Comparison of ENCODE assay signal across 17 cellular contexts in the genomic region with DNA sequence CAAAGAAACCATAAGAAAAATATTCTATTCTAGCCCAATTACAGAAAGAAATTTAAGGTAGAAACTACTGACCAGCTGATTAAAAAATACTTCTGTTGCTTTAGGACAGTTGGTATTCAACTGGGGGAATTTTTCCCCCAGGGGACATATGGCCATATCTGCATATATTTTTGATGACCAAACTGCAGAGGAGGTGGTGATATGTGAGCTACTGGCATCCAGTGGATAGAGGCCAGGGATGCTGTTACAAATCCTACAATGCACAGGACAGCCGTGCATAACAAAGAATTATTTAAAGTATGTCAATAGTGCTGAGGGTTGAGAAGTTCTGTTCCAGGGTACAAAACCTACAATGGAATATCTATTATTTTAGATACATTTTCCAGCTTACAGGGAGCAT. TPM values are rescaled to one million over a fixed set of nuclear protein-coding genes. Genes with fewer than 3 reads are reported as not detected.
DNase-seq lines count a peak whose midpoint lies in the region; ATAC-seq and TF ChIP-seq lines count a peak whose summit lies in the region.
"Had no signal": no experiment of that assay in that cellular context is flagged by ENCODE, and none has a peak within 500 bp of the region (broad histone marks: within the 10 kb centered on the region; RNA-seq: fewer than 3 reads in every experiment).

No MANE protein-coding gene starts in this region.

- ATAC-seq in HG03139 (IDR thresholded peaks at IDR 0.05; ENCODE audit: unreplicated experiment) = no peak
- no peak for ATAC-seq in HG02571 (IDR thresholded peaks at IDR 0.05; ENCODE audit: unreplicated experiment)
- ATAC-seq: activated CD4-positive, alpha-beta T cell treated with anti-CD3 and anti-CD28 coated beads for 36 hours; effector memory CD8-positive, alpha-beta T cell; stimulated activated naive CD8-positive, alpha-beta T cell treated with anti-CD3 and anti-CD28 coated beads, Interleukin-15, amount 100 ng/mL, for 72 hours had no signal

- DNase-seq in activated T-cell treated with anti-CD3 and anti-CD28 coated beads, Interleukin-2, amount 50 U/mL, for 24 hours = no peak
- DNase-seq in activated T-cell treated with anti-CD3 and anti-CD28 coated beads, Interleukin-2, amount 50 U/mL, for 1 hour = no peak
- DNase-seq in adipocyte (ENCODE audit: low read depth) = peak; percentile 76
- DNase-seq in cardiac muscle cell (ENCODE audit: low read depth in 1 of 2, low spot score in 1 of 2) = peak in 1 of 2 donors; percentile 60
- no peak for DNase-seq in smooth muscle cell (lab: John Stamatoyannopoulos, UW; ENCODE audit: unreplicated experiment)
- no peak for DNase-seq in hepatocyte (ENCODE audit: low spot score)
- DNase-seq: activated CD4-positive, alpha-beta T cell treated with anti-CD3 and anti-CD28 coated beads for 36 hours; COR-L47; effector memory CD8-positive, alpha-beta T cell; H9; naive B cell; NCI-H526 treated with DMSO at 0.1 percent for 48 hours; sigmoid colon; stimulated activated naive CD8-positive, alpha-beta T cell treated with anti-CD3 and anti-CD28 coated beads, Interleukin-15, amount 100 ng/mL, for 72 hours had no signal

- peaks cover 37% of the 10 kb centered on the region for H3K36me3 ChIP-seq in adipocyte (ENCODE audit: control insufficient read depth, insufficient read depth, low read length, severe bottlenecking)
- peaks cover 21% of the 10 kb centered on the region for H3K36me3 ChIP-seq in cardiac muscle cell
- peaks cover 7% of the 10 kb centered on the region for H3K36me3 ChIP-seq in smooth muscle cell (ENCODE audit: low read depth)
- H3K36me3 ChIP-seq in hepatocyte (replicated peaks; ENCODE audit: insufficient read depth, low read depth) = peaks cover 4% of the 10 kb centered on the region

- peaks cover 76% of the 10 kb centered on the region for H3K36me3 Mint-ChIP-seq in activated T-cell treated with anti-CD3 and anti-CD28 coated beads, Interleukin-2, amount 50 U/mL, for 24 hours (ENCODE audit: low read depth)

- H3K27me3 ChIP-seq in adipocyte (replicated peaks; ENCODE audit: control insufficient read depth, insufficient read depth, low read length) (no peaks in the 10 kb centered on the region), cardiac muscle cell (no peaks in the 10 kb centered on the region), smooth muscle cell (ENCODE audit: low read depth) (no peaks in the 10 kb centered on the region), hepatocyte (no peaks in the 10 kb centered on the region)
- H3K27me3 ChIP-seq: ascending aorta, sigmoid colon had no signal

- WGBS in smooth muscle cell (ENCODE audit: low lambda C conversion rate) = 31% methylated on average over 1 of the region's 1 CpG
- 67% methylated on average over 1 of the region's 1 CpG for WGBS in hepatocyte (ENCODE audit: low lambda C conversion rate, missing lambda C conversion rate)

- TF ChIP-seq CTCF in cardiac muscle cell (IDR thresholded peaks at IDR 0.05; ENCODE audit: low read depth, low read length) (no peak), smooth muscle cell (IDR thresholded peaks at IDR 0.05; ENCODE audit: borderline replicate concordance, insufficient read depth, poor library complexity, severe bottlenecking) (no peak), hepatocyte (IDR thresholded peaks at IDR 0.05; ENCODE audit: poor library complexity) (no peak)

- H3K4me2 ChIP-seq in smooth muscle cell (peak overlapping the region; percentile 20), hepatocyte (no peak overlapping the region)

- H3K4me1 Mint-ChIP-seq in activated T-cell treated with anti-CD3 and anti-CD28 coated beads, Interleukin-2, amount 50 U/mL, for 24 hours (ENCODE audit: low read depth) = peaks cover 41% of the 10 kb centered on the region

- H3K27me3 Mint-ChIP-seq in activated T-cell treated with anti-CD3 and anti-CD28 coated beads, Interleukin-2, amount 50 U/mL, for 24 hours = no peaks in the 10 kb centered on the region
- H3K27me3 Mint-ChIP-seq: activated CD4-positive, alpha-beta T cell treated with anti-CD3 and anti-CD28 coated beads for 36 hours; effector memory CD8-positive, alpha-beta T cell; naive B cell; stimulated activated naive CD8-positive, alpha-beta T cell treated with anti-CD3 and anti-CD28 coated beads, Interleukin-15, amount 100 ng/mL, for 72 hours had no signal

- H3K27ac Mint-ChIP-seq in activated T-cell treated with anti-CD3 and anti-CD28 coated beads, Interleukin-2, amount 50 U/mL, for 24 hours = peak overlapping the region; percentile 30
- H3K27ac Mint-ChIP-seq: activated CD4-positive, alpha-beta T cell treated with anti-CD3 and anti-CD28 coated beads for 36 hours; H9 had no signal

- H3K9me3 ChIP-seq in adipocyte (ENCODE audit: control insufficient read depth, low read length) (no peaks in the 10 kb centered on the region), cardiac muscle cell (ENCODE audit: low read depth) (no peaks in the 10 kb centered on the region), smooth muscle cell (replicated peaks; ENCODE audit: low read depth) (no peaks in the 10 kb centered on the region), hepatocyte (ENCODE audit: low read depth) (no peaks in the 10 kb centered on the region)
- H3K9me3 ChIP-seq: ascending aorta, sigmoid colon had no signal

- H3K79me2 ChIP-seq in smooth muscle cell (ENCODE audit: low read depth) (peaks cover 94% of the 10 kb centered on the region), hepatocyte (peaks cover 92% of the 10 kb centered on the region)

- peak overlapping the region; percentile 29 for H3K9ac ChIP-seq in adipocyte (ENCODE audit: low read length)
- no peak overlapping the region for H3K9ac ChIP-seq in smooth muscle cell (ENCODE audit: low read depth)

- no peaks in the 10 kb centered on the region for H3K9me3 Mint-ChIP-seq in activated T-cell treated with anti-CD3 and anti-CD28 coated beads, Interleukin-2, amount 50 U/mL, for 24 hours
- H3K9me3 Mint-ChIP-seq: effector memory CD8-positive, alpha-beta T cell; H9; naive B cell; stimulated activated naive CD8-positive, alpha-beta T cell treated with anti-CD3 and anti-CD28 coated beads, Interleukin-15, amount 100 ng/mL, for 72 hours had no signal

- H3F3A ChIP-seq in smooth muscle cell (ENCODE audit: low read depth) = peaks cover 5% of the 10 kb centered on the region

- peaks cover 33% of the 10 kb centered on the region for H3K4me1 ChIP-seq in adipocyte (ENCODE audit: control insufficient read depth, insufficient read depth, low read length)
- peaks cover 11% of the 10 kb centered on the region for H3K4me1 ChIP-seq in cardiac muscle cell (ENCODE audit: low read depth)
- peaks cover 12% of the 10 kb centered on the region for H3K4me1 ChIP-seq in smooth muscle cell (ENCODE audit: low read depth)
- H3K4me1 ChIP-seq in hepatocyte (ENCODE audit: insufficient read depth) = no peaks in the 10 kb centered on the region

- H3K4me3 Mint-ChIP-seq in activated T-cell treated with anti-CD3 and anti-CD28 coated beads, Interleukin-2, amount 50 U/mL, for 24 hours = no peak overlapping the region
- H3K4me3 Mint-ChIP-seq: activated CD4-positive, alpha-beta T cell treated with anti-CD3 and anti-CD28 coated beads for 36 hours; effector memory CD8-positive, alpha-beta T cell; H9; naive B cell; stimulated activated naive CD8-positive, alpha-beta T cell treated with anti-CD3 and anti-CD28 coated beads, Interleukin-15, amount 100 ng/mL, for 72 hours had no signal

- H3K27ac ChIP-seq in cardiac muscle cell = peak overlapping the region; percentile 18
- peak overlapping the region; percentile 40 for H3K27ac ChIP-seq in smooth muscle cell (ENCODE audit: low read depth)
- H3K27ac ChIP-seq in hepatocyte = no peak overlapping the region
- H3K27ac ChIP-seq: ascending aorta had no signal

- H3K9me2 ChIP-seq in hepatocyte (replicated peaks; ENCODE audit: insufficient read depth) = no peaks in the 10 kb centered on the region

- H2AFZ ChIP-seq in smooth muscle cell (ENCODE audit: low read depth) (no peak overlapping the region), hepatocyte (no peak overlapping the region)

- H3K4me3 ChIP-seq in adipocyte (ENCODE audit: low read length) (no peak overlapping the region), cardiac muscle cell (no peak overlapping the region), smooth muscle cell (no peak overlapping the region), hepatocyte (no peak overlapping the region)
- H3K4me3 ChIP-seq: ascending aorta, sigmoid colon had no signal

- H4K20me1 ChIP-seq in smooth muscle cell (ENCODE audit: low read depth) (peaks cover 92% of the 10 kb centered on the region), hepatocyte (ENCODE audit: insufficient read depth, poor library complexity, severe bottlenecking) (peaks cover 50% of the 10 kb centered on the region)

RNA-seq across cellular contexts. Expression of gene ZFR, which starts 24.0 kb away (rescaled TPM):
- total RNA-seq in cardiac muscle cell (56.4 and 75.6 TPM in 2 replicates), smooth muscle cell (77.0 and 80.2 TPM in 2 replicates), hepatocyte (83.4 and 93.3 TPM in 2 replicates)
- polyA plus RNA-seq in cardiac muscle cell (66.5 and 105 TPM in 2 replicates), smooth muscle cell (54.9 and 61.1 TPM in 2 replicates), hepatocyte (45.0 and 59.1 TPM in 2 replicates)
